ENCODE assay signal across 1 cellular context in the genomic region with DNA sequence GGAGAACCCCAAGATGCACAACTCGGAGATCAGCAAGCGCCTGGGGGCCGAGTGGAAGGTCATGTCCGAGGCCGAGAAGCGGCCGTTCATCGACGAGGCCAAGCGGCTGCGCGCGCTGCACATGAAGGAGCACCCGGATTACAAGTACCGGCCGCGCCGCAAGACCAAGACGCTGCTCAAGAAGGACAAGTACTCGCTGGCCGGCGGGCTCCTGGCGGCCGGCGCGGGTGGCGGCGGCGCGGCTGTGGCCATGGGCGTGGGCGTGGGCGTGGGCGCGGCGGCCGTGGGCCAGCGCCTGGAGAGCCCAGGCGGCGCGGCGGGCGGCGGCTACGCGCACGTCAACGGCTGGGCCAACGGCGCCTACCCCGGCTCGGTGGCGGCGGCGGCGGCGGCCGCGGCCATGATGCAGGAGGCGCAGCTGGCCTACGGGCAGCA.
TF ChIP-seq lines count a peak whose summit lies in the region.

No MANE protein-coding gene starts in this region.

TF ChIP-seq in H1, 55 proteins besides CTCF, POLR2A, EP300 and RAD21:
- no peak for TF ChIP-seq SP4 (IDR thresholded peaks at IDR 0.05; ENCODE audit: low read length)
- no peak for TF ChIP-seq ASH2L (IDR thresholded peaks at IDR 0.05; ENCODE audit: low read length)
- peak; percentile 14 for TF ChIP-seq CTBP2 (IDR thresholded peaks at IDR 0.05; ENCODE audit: borderline replicate concordance, insufficient read depth, insufficient read length, low read length)
- TF ChIP-seq SUZ12 (IDR thresholded peaks at IDR 0.05; ENCODE audit: low read length): peak; percentile 62
- no peak for TF ChIP-seq NANOG (IDR thresholded peaks at IDR 0.05; ENCODE audit: insufficient read depth, low read depth, low read length, poor library complexity, severe bottlenecking)
